In genomic region chr14:73714656-73715081, GRCh38 we compare ENCODE assay signal across 8 cellular contexts. TPM values are rescaled to one million over a fixed set of nuclear protein-coding genes. Genes with fewer than 3 reads are reported as not detected.
DNase-seq lines count a peak whose midpoint lies in the region; ATAC-seq and TF ChIP-seq lines count a peak whose summit lies in the region.

No MANE protein-coding gene starts in this region.

- no peak for TF ChIP-seq CTCF in esophagus muscularis mucosa (IDR thresholded peaks at IDR 0.05)
- no peak for TF ChIP-seq CTCF in psoas muscle (IDR thresholded peaks at IDR 0.05)

- no peaks in the 10 kb centered on the region for H3K27me3 Mint-ChIP-seq in CD8-positive, alpha-beta memory T cell

- no peaks in the 10 kb centered on the region for H3K9me3 ChIP-seq in CD8-positive, alpha-beta memory T cell (ENCODE audit: low read length)
- H3K9me3 ChIP-seq in SJCRH30 (replicated peaks) (no peaks in the 10 kb centered on the region), esophagus muscularis mucosa (no peaks in the 10 kb centered on the region), psoas muscle (no peaks in the 10 kb centered on the region)

- H3K9me3 Mint-ChIP-seq in CD8-positive, alpha-beta memory T cell = no peaks in the 10 kb centered on the region

- intact Hi-C loops in esophagus muscularis mucosa (cut with DNase I) (loop anchor here (10.0 kb wide), 1 partner anchor 210 kb away; no protein-coding TSS in a partner anchor), psoas muscle (cut with DNase I) (loop anchor here in 1 of 2 donors (5.0 kb wide), 1 partner anchor 72 kb away; the partner anchor contains the start of gene DNAL1)

- TF ChIP-seq EP300 in esophagus muscularis mucosa (IDR thresholded peaks at IDR 0.05) = no peak

- H3K4me1 ChIP-seq in CD8-positive, alpha-beta memory T cell (ENCODE audit: insufficient read depth, low read length) = peaks cover 6% of the 10 kb centered on the region
- H3K4me1 ChIP-seq in SJCRH30 (peaks cover 14% of the 10 kb centered on the region), esophagus muscularis mucosa (peaks cover 35 to 78% (median 73%) of the 10 kb centered on the region in 4 donors), psoas muscle (peaks cover 22% of the 10 kb centered on the region)

- no peak overlapping the region for H3K4me3 ChIP-seq in CD8-positive, alpha-beta memory T cell (ENCODE audit: low read length)
- peak overlapping the region; percentile 72 for H3K4me3 ChIP-seq in SJCRH30
- H3K4me3 ChIP-seq in esophagus muscularis mucosa = peak overlapping the region; percentile 70 to 97 (median 77)
- H3K4me3 ChIP-seq in psoas muscle = peak overlapping the region; percentile 79

- no peak for DNase-seq in CD8-positive, alpha-beta memory T cell
- DNase-seq in HCEC 1CT (peak; percentile 10), SJCRH30 (no peak), esophagus muscularis mucosa (ENCODE audit: extremely low spot score) (no peak), psoas muscle (no peak), NCI-H187 (lab: John Stamatoyannopoulos, UW) (no peak)

- CTCF ChIA-PET in CD8-positive, alpha-beta memory T cell (lab: Charles Lee) = interaction anchor here (3.8 to 3.9 kb wide), 2 partner anchors 13 to 14 kb away, joined by 18 to 26 read pairs; no protein-coding TSS in a partner anchor

- H3K4me1 Mint-ChIP-seq in CD8-positive, alpha-beta memory T cell = peaks cover 29 to 36% (median 34%) of the 10 kb centered on the region in 3 donors

- H3K4me3 Mint-ChIP-seq in CD8-positive, alpha-beta memory T cell = peak overlapping the region; percentile 78 to 94 (median 84)

- peak overlapping the region; percentile 92 to 98 (median 94) for H3K27ac Mint-ChIP-seq in CD8-positive, alpha-beta memory T cell

- H3K27ac ChIP-seq in CD8-positive, alpha-beta memory T cell (ENCODE audit: low read depth, low read length) = peak overlapping the region; percentile 64
- no peak overlapping the region for H3K27ac ChIP-seq in SJCRH30
- H3K27ac ChIP-seq in esophagus muscularis mucosa (replicated peaks in 1 of 4) = peak overlapping the region; percentile 88 to 98 (median 96)
- H3K27ac ChIP-seq in psoas muscle = peak overlapping the region; percentile 85

- no peak for ATAC-seq in psoas muscle
- no peak for ATAC-seq in GM18870 (IDR thresholded peaks at IDR 0.05; ENCODE audit: unreplicated experiment)
- ATAC-seq in GM21526 (IDR thresholded peaks at IDR 0.05; ENCODE audit: low FRiP score, unreplicated experiment) = no peak

- H3K27me3 ChIP-seq in CD8-positive, alpha-beta memory T cell (ENCODE audit: insufficient read depth, low read length, poor library complexity, severe bottlenecking) = no peaks in the 10 kb centered on the region
- H3K27me3 ChIP-seq in SJCRH30 (no peaks in the 10 kb centered on the region), esophagus muscularis mucosa (no peaks in the 10 kb centered on the region), psoas muscle (ENCODE audit: insufficient read depth in 3 of 3, low read length in 2 of 3) (no peaks in the 10 kb centered on the region)

- 48% methylated on average over 7 of the region's 7 CpGs for whole genome bisulfite sequencing in esophagus muscularis mucosa
- 50 to 52% (median 52%) methylated on average over 7 of the region's 7 CpGs for WGBS in psoas muscle, 3 donors

- no peak for TF ChIP-seq POLR2A in esophagus muscularis mucosa (IDR thresholded peaks at IDR 0.05; ENCODE audit: low read depth)

- H3K36me3 ChIP-seq in CD8-positive, alpha-beta memory T cell (ENCODE audit: insufficient read depth, low read length) = peaks cover 5% of the 10 kb centered on the region
- H3K36me3 ChIP-seq in SJCRH30 = peaks cover 25% of the 10 kb centered on the region
- H3K36me3 ChIP-seq in esophagus muscularis mucosa = peaks cover 10 to 41% (median 27%) of the 10 kb centered on the region in 4 donors
- H3K36me3 ChIP-seq in psoas muscle (ENCODE audit: insufficient read depth in 1 of 2, low read depth in 1 of 2) = peaks cover 4 to 44% of the 10 kb centered on the region in 2 donors

- POLR2A ChIA-PET in CD8-positive, alpha-beta memory T cell (lab: Charles Lee) = interaction anchor here (1.5 to 2.9 kb wide), 3 partner anchors 27 to 145 kb away, joined by 4 to 16 read pairs (median 7); partner anchors contain the start of gene ACOT2

- peaks cover 0 to 65% (median 8%) of the 10 kb centered on the region in 3 donors for H3K36me3 Mint-ChIP-seq in CD8-positive, alpha-beta memory T cell

RNA-seq across cellular contexts. Expression of gene PNMA1, which starts 0.5 kb away (rescaled TPM):
- total RNA-seq in CD8-positive, alpha-beta memory T cell = 10 to 100 TPM; 56.8 to 61.0 TPM
- polyA plus RNA-seq in CD8-positive, alpha-beta memory T cell = 43.7 TPM
- 11.0 and 11.3 TPM in 2 replicates for total RNA-seq in SJCRH30 (2014; rRNA removed; shearing (Covaris generic))
- total RNA-seq in esophagus muscularis mucosa (10 to 100 TPM; 34.8 to 74.2 (median 55.0) TPM), psoas muscle (10 to 100 TPM in 3 of 4 donors, 1 to 10 TPM in 1; 9.3 to 27.0 (median 17.0) TPM)
- 10 to 100 TPM; 11.0 to 28.8 (median 19.6) TPM for polyA plus RNA-seq in psoas muscle
